Comparison of ENCODE assay signal across 18 cellular contexts in the genomic region with DNA sequence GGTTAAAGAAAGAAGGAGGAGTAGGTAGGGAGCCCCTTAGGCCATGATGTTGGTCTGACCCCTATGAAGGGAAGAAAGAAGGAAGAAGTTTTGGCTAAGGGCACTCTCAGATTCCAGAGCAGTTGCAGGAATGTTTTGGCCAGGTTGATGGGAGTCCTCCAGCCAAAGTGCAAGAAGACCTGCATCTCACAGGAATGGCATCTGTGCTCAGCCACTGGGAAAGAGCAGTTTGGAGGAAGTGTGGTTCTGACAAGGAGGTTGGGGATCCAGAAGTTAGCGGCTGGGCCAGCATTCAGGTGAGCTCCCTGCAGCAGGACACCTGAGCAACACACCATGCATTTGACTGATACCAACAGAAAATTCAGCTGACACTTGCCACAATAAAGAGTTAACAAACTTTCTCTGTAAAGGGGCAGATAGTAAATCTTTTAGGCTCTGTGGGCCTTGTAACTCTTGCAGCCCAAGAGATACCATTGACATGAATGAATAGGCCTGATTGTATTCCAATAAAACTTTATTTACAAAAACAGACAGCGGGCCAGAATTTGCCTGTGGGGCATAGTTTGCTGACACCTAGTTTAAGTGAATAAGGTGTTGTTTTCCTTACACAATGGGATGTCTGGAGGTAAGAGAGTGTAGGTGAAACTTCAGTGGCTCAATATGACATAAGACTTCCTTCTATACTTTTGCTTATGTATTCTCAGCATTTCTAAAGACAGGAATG.
A peak's percentile ranks its signal among the peaks of the same experiment; 100 is the strongest.
DNase-seq lines count a peak whose midpoint lies in the region; ATAC-seq, FAIRE-seq and TF ChIP-seq lines count a peak whose summit lies in the region.
"Had no signal": no experiment of that assay in that cellular context is flagged by ENCODE, and none has a peak within 500 bp of the region (broad histone marks: within the 10 kb centered on the region; RNA-seq: fewer than 3 reads in every experiment).

No MANE protein-coding gene starts in this region.

- H3K18ac ChIP-seq in mesenchymal stem cell (ENCODE audit: low read depth in 1 of 2, low read length in 2 of 2) (no peak overlapping the region), neuronal stem cell (ENCODE audit: low read length) (no peak overlapping the region)

- H2BK120ac ChIP-seq in mesenchymal stem cell (ENCODE audit: low read depth, low read length) (no peak overlapping the region), neuronal stem cell (ENCODE audit: low read depth, low read length) (no peak overlapping the region)

- no peak overlapping the region for H3K27ac Mint-ChIP-seq in Calu3 (ENCODE audit: unreplicated experiment)
- H3K27ac Mint-ChIP-seq: CD14-positive monocyte; CD8-positive, alpha-beta T cell had no signal

- in situ Hi-C loops in HepG2 (cut with HindIII; ENCODE audit: extremely low pct_ligation_motif_present, low pct_unique_long_range_greater_than_20kb) = no loop called here
- in situ Hi-C loops in GM12878 (cut with MboI) = loop anchor here (25.0 kb wide), 1 partner anchor 1751 kb away; a partner anchor contains a TSS

- H3K4me1 ChIP-seq in HepG2 (ENCODE audit: insufficient read depth, low read length) (peaks cover 34% of the 10 kb centered on the region), right lobe of liver (peaks cover 0 to 14% (median 6%) of the 10 kb centered on the region in 4 donors), GM12878 (ENCODE audit: control insufficient read depth, insufficient read depth, low read length) (peaks cover 60% of the 10 kb centered on the region), mesenchymal stem cell (ENCODE audit: control insufficient read depth, insufficient read depth, low read depth, low read length) (peaks cover 6% of the 10 kb centered on the region), neuronal stem cell (ENCODE audit: control insufficient read depth in 2 of 2, insufficient read depth in 1 of 2, low read depth in 1 of 2, low read length in 2 of 2) (peaks cover 6 to 7% of the 10 kb centered on the region in 2 donors), heart left ventricle (peaks cover 0 to 54% (median 5%) of the 10 kb centered on the region in 12 donors)
- H3K4me1 ChIP-seq: BE2C, HAP-1 had no signal

- CTCF ChIA-PET in HepG2 (lab: Yijun Ruan, JAX; ENCODE audit: low intra/inter-chr PET ratio, low total read pairs) (no interaction called here), GM12878 (lab: Yijun Ruan, JAX) (interaction anchor here (0.9 to 10.5 kb wide), 11 partner anchors 8 to 246 kb away, joined by 3 to 122 read pairs (median 16); a partner anchor contains a TSS), Calu3 (lab: Charles Lee) (no interaction called here)

- H4K91ac ChIP-seq in mesenchymal stem cell (ENCODE audit: low read length) (no peak overlapping the region), neuronal stem cell (ENCODE audit: low read depth, low read length, poor library complexity) (no peak overlapping the region)

- TF ChIP-seq POLR2A in HepG2 (IDR thresholded peaks at IDR 0.05; ENCODE audit: insufficient read depth in 1 of 2, low read depth in 2 of 2, low read length in 2 of 2) (no peak), right lobe of liver (IDR thresholded peaks at IDR 0.05) (no peak), GM12878 (IDR thresholded peaks at IDR 0.05; ENCODE audit: low read depth, low read length) (no peak), heart left ventricle (IDR thresholded peaks at IDR 0.05) (no peak)

- H3K27me3 Mint-ChIP-seq in Calu3 (ENCODE audit: unreplicated experiment) = no peaks in the 10 kb centered on the region

- H3K36me3 ChIP-seq in HepG2 (replicated peaks in 1 of 2; ENCODE audit: control insufficient read depth in 1 of 2, insufficient read depth in 2 of 2, low read length in 2 of 2) (no peaks in the 10 kb centered on the region), right lobe of liver (no peaks in the 10 kb centered on the region), GM12878 (ENCODE audit: control insufficient read depth in 2 of 2, insufficient read depth in 2 of 2, low read length in 1 of 2) (no peaks in the 10 kb centered on the region), mesenchymal stem cell (ENCODE audit: control insufficient read depth in 1 of 2, insufficient read depth in 2 of 2, low read depth in 1 of 2, low read length in 2 of 2) (no peaks in the 10 kb centered on the region), neuronal stem cell (replicated peaks in 1 of 2; ENCODE audit: control insufficient read depth in 2 of 2, insufficient read depth in 2 of 2, low read length in 2 of 2) (no peaks in the 10 kb centered on the region), heart left ventricle (no peaks in the 10 kb centered on the region)
- H3K36me3 ChIP-seq: BE2C, HAP-1 had no signal

- FAIRE-seq in HepG2 (lab: Jason Lieb, UNC) (no peak), GM12878 (lab: Jason Lieb, UNC) (no peak)
- FAIRE-seq: A204.1, G401.6, H1, HTR-8/SVneo had no signal

- no TSS peak for BruUV-seq in HepG2 (replicated peaks; lab: Mats Ljungman, UMichigan)
- no TSS peak for BruUV-seq in GM12878 (replicated peaks; lab: Mats Ljungman, UMichigan)
- BruUV-seq in Calu3 (replicated peaks; lab: Mats Ljungman, UMichigan) = no TSS peak

- H2BK15ac ChIP-seq in mesenchymal stem cell (ENCODE audit: low read depth, poor library complexity, severe bottlenecking) (no peak overlapping the region), neuronal stem cell (ENCODE audit: low read length) (no peak overlapping the region)

- H3K23ac ChIP-seq in mesenchymal stem cell (ENCODE audit: low read length in 2 of 2) (no peak overlapping the region), neuronal stem cell (ENCODE audit: low read depth, low read length, poor library complexity) (no peak overlapping the region)

- peak overlapping the region; percentile 93 for H2AK5ac ChIP-seq in mesenchymal stem cell (ENCODE audit: low read length, severe bottlenecking)
- H2AK5ac ChIP-seq in neuronal stem cell (ENCODE audit: low read depth, low read length) = no peak overlapping the region

- DNase-seq in HepG2 (ENCODE audit: low spot score) (no peak), right lobe of liver (no peak), GM12878 (ENCODE audit: low read depth, low spot score) (no peak), mesenchymal stem cell (no peak), neuronal stem cell (ENCODE audit: low spot score) (no peak), heart left ventricle (no peak), Calu3 (no peak)
- DNase-seq: BE2C; CD8-positive, alpha-beta T cell; COR-L47; DMS79; Karpas-422 had no signal

- TF ChIP-seq RAD21 in HepG2 (CRISPR knock-in tag; IDR thresholded peaks at IDR 0.05) = no peak
- no peak for TF ChIP-seq RAD21 in GM12878 (IDR thresholded peaks at IDR 0.05; ENCODE audit: insufficient read depth, low read depth, low read length)

- H3K4me2 ChIP-seq in HepG2 (ENCODE audit: low read depth, low read length) (no peak overlapping the region), GM12878 (ENCODE audit: control insufficient read depth, insufficient read depth) (no peak overlapping the region), mesenchymal stem cell (ENCODE audit: low read length, poor library complexity, severe bottlenecking) (no peak overlapping the region), neuronal stem cell (ENCODE audit: insufficient read depth, low read length, poor library complexity, severe bottlenecking) (no peak overlapping the region)

- POLR2A ChIA-PET in HepG2 (lab: Yijun Ruan, JAX) = interaction anchor here (2.9 kb wide), 1 partner anchor 13 kb away, joined by 7 read pairs; no protein-coding TSS in a partner anchor
- POLR2A ChIA-PET in GM12878 (lab: Charles Lee) = interaction anchor here (0.6 to 3.4 kb wide), 7 partner anchors 10 to 223 kb away, joined by 3 to 26 read pairs (median 8); a partner anchor contains a TSS

- TF ChIP-seq EP300 in HepG2 (IDR thresholded peaks at IDR 0.05; ENCODE audit: low read depth in 2 of 2, low read length in 2 of 2) (no peak), HepG2 (CRISPR knock-in tag; IDR thresholded peaks at IDR 0.05; ENCODE audit: borderline replicate concordance) (no peak), GM12878 (IDR thresholded peaks at IDR 0.05; ENCODE audit: borderline replicate concordance in 1 of 2, control insufficient read depth in 1 of 2, low read depth in 2 of 2, low read length in 2 of 2) (no peak)

- H3K9me3 ChIP-seq in HepG2 (ENCODE audit: low read length) (no peaks in the 10 kb centered on the region), right lobe of liver (no peaks in the 10 kb centered on the region), GM12878 (replicated peaks; ENCODE audit: control insufficient read depth, insufficient read depth, low read length) (no peaks in the 10 kb centered on the region; the same call in none of the 3 replicates), mesenchymal stem cell (ENCODE audit: control insufficient read depth, low read length) (no peaks in the 10 kb centered on the region), neuronal stem cell (replicated peaks in 1 of 2; ENCODE audit: control insufficient read depth in 2 of 2, insufficient read depth in 1 of 2, low read depth in 1 of 2, low read length in 2 of 2) (peaks cover 0 to 2% of the 10 kb centered on the region in 2 donors), heart left ventricle (no peaks in the 10 kb centered on the region)
- H3K9me3 ChIP-seq: BE2C, HAP-1 had no signal

- H3K4ac ChIP-seq in mesenchymal stem cell (ENCODE audit: low read depth in 1 of 2, low read length in 2 of 2) (no peak overlapping the region), neuronal stem cell (ENCODE audit: low read length) (no peak overlapping the region)

- WGBS in HepG2 (ENCODE audit: low lambda C conversion rate) = 62% methylated on average over 2 of the region's 2 CpGs
- 100% methylated on average over 1 of the region's 2 CpGs for WGBS in right lobe of liver (ENCODE audit: insufficient coverage, low coverage, low lambda C conversion rate, missing lambda C conversion rate)
- 100% methylated on average over 2 of the region's 2 CpGs for WGBS in GM12878 (ENCODE audit: insufficient coverage, insufficient replicate concordance, low lambda C conversion rate, missing lambda C conversion rate)
- WGBS in mesenchymal stem cell = 100% methylated on average over 1 of the region's 2 CpGs
- no CpG with 5 or more reads among the region's 2 CpGs for WGBS in neuronal stem cell (ENCODE audit: extremely low coverage in 2 of 2, insufficient read length in 2 of 2, insufficient replicate concordance in 1 of 2), 2 donors
- 96 to 98% (median 97%) methylated on average over 2 of the region's 2 CpGs for WGBS in heart left ventricle, 4 donors

- no peak overlapping the region for H3K4me3 Mint-ChIP-seq in Calu3 (ENCODE audit: low read depth, unreplicated experiment)
- H3K4me3 Mint-ChIP-seq: CD14-positive monocyte; CD8-positive, alpha-beta T cell had no signal

- SMC1A ChIA-PET in GM12878 (lab: Charles Lee; ENCODE audit: uncharacterized antibody, unreplicated experiment) = interaction anchor here (0.7 to 13.5 kb wide), 12 partner anchors 8 to 296 kb away, joined by 3 to 270 read pairs (median 15); a partner anchor contains a TSS

- H3K4me1 Mint-ChIP-seq in Calu3 (ENCODE audit: low read depth, unreplicated experiment) = peaks cover 23% of the 10 kb centered on the region

- H3K4me3 ChIP-seq in HepG2 (replicated peaks in 1 of 3; ENCODE audit: insufficient read depth in 1 of 3, low read depth in 2 of 3, low read length in 3 of 3) (no peak overlapping the region), right lobe of liver (no peak overlapping the region), GM12878 (no peak overlapping the region), mesenchymal stem cell (ENCODE audit: insufficient read depth in 1 of 2, low read depth in 1 of 2, low read length in 2 of 2) (no peak overlapping the region), neuronal stem cell (ENCODE audit: low read length in 2 of 2) (no peak overlapping the region), heart left ventricle (no peak overlapping the region)
- H3K4me3 ChIP-seq: HAP-1 had no signal

- H4K8ac ChIP-seq in mesenchymal stem cell (ENCODE audit: low read length) = no peak overlapping the region
- H4K8ac ChIP-seq in neuronal stem cell (ENCODE audit: low read depth, low read length) = no peak overlapping the region

- intact Hi-C loops in HepG2 (cut with micrococcal nuclease; ENCODE audit: unreplicated experiment) = no loop called here
- intact Hi-C loops in right lobe of liver (cut with DNase I) = no loop called here
- intact Hi-C loops in GM12878 (cut with micrococcal nuclease; ENCODE audit: unreplicated experiment) = no loop called here
- intact Hi-C loops in heart left ventricle (cut with DNase I) = no loop called here
- intact Hi-C loops in Calu3 (cut with micrococcal nuclease; ENCODE audit: unreplicated experiment) = no loop called here

- no peaks in the 10 kb centered on the region for H3K79me2 ChIP-seq in HepG2 (ENCODE audit: insufficient read depth, low read length)
- H3K79me2 ChIP-seq in GM12878 (ENCODE audit: control insufficient read depth, insufficient read depth, low read length) = no peaks in the 10 kb centered on the region

- H2BK5ac ChIP-seq in mesenchymal stem cell (ENCODE audit: low read depth, low read length, poor library complexity, severe bottlenecking) (no peak overlapping the region), neuronal stem cell (ENCODE audit: low read length) (no peak overlapping the region)

- H3K27me3 ChIP-seq in HepG2 (ENCODE audit: control insufficient read depth in 1 of 2, insufficient read depth in 2 of 2, low read length in 2 of 2) (no peaks in the 10 kb centered on the region), right lobe of liver (no peaks in the 10 kb centered on the region), GM12878 (replicated peaks in 1 of 2; ENCODE audit: control insufficient read depth in 2 of 2, insufficient read depth in 2 of 2, low read length in 1 of 2) (no peaks in the 10 kb centered on the region), mesenchymal stem cell (ENCODE audit: control insufficient read depth in 1 of 2, insufficient read depth in 1 of 2, low read length in 2 of 2) (no peaks in the 10 kb centered on the region), neuronal stem cell (ENCODE audit: control insufficient read depth in 3 of 3, insufficient read depth in 3 of 3, low read depth in 1 of 3, low read length in 3 of 3) (no peaks in the 10 kb centered on the region), heart left ventricle (no peaks in the 10 kb centered on the region)
- H3K27me3 ChIP-seq: BE2C had no signal

- H3K9me3 Mint-ChIP-seq in Calu3 (ENCODE audit: low read depth, unreplicated experiment) = no peaks in the 10 kb centered on the region
- H3K9me3 Mint-ChIP-seq: CD8-positive, alpha-beta T cell had no signal

- TF ChIP-seq CTCF in HepG2 (CRISPR knock-in tag; IDR thresholded peaks at IDR 0.05) = no peak
- TF ChIP-seq CTCF in right lobe of liver (IDR thresholded peaks at IDR 0.05) = no peak
- no peak for TF ChIP-seq CTCF in GM12878 (IDR thresholded peaks at IDR 0.05 in 2 of 3, conservative IDR thresholded peaks at IDR 0.05 in 1 of 3; ENCODE audit: control insufficient read depth in 2 of 3, extremely low read depth in 1 of 3, insufficient read depth in 1 of 3, low read depth in 3 of 3, low read length in 3 of 3)
- no peak for TF ChIP-seq CTCF in heart left ventricle (IDR thresholded peaks at IDR 0.05)
- no peak for TF ChIP-seq CTCF in Calu3 (IDR thresholded peaks at IDR 0.05; ENCODE audit: unreplicated experiment)

- H3K9ac ChIP-seq in HepG2 (ENCODE audit: insufficient read depth, low read depth, low read length) (no peak overlapping the region), GM12878 (ENCODE audit: control insufficient read depth, insufficient read depth, low read length) (no peak overlapping the region), mesenchymal stem cell (ENCODE audit: low read length) (no peak overlapping the region), neuronal stem cell (ENCODE audit: low read depth, low read length, poor library complexity) (no peak overlapping the region)

- H4K20me1 ChIP-seq in HepG2 (ENCODE audit: insufficient read depth, low read length) (no peaks in the 10 kb centered on the region), GM12878 (ENCODE audit: control insufficient read depth, insufficient read depth) (no peaks in the 10 kb centered on the region)

- RAD21 ChIA-PET in GM12878 (lab: Charles Lee; ENCODE audit: unreplicated experiment) = interaction anchor here (1.6 to 10.5 kb wide), 9 partner anchors 10 to 244 kb away, joined by 5 to 206 read pairs (median 83); a partner anchor contains a TSS

- H3K14ac ChIP-seq in mesenchymal stem cell (ENCODE audit: low read length in 2 of 2) = no peak overlapping the region
- no peak overlapping the region for H3K14ac ChIP-seq in neuronal stem cell (ENCODE audit: low read length)

- no peak overlapping the region for H3K27ac ChIP-seq in HepG2 (ENCODE audit: extremely low read length, insufficient read depth, low read length)
- H3K27ac ChIP-seq in right lobe of liver = no peak overlapping the region
- no peak overlapping the region for H3K27ac ChIP-seq in GM12878 (ENCODE audit: control insufficient read depth, insufficient read depth)
- H3K27ac ChIP-seq in mesenchymal stem cell (ENCODE audit: low read length, poor library complexity, severe bottlenecking) = no peak overlapping the region
- no peak overlapping the region for H3K27ac ChIP-seq in neuronal stem cell (replicated peaks; ENCODE audit: low read length)
- no peak overlapping the region for H3K27ac ChIP-seq in heart left ventricle

- H2BK12ac ChIP-seq in mesenchymal stem cell (ENCODE audit: low read length in 2 of 2) (no peak overlapping the region), neuronal stem cell (ENCODE audit: low read length) (no peak overlapping the region)

- H2AFZ ChIP-seq in HepG2 (ENCODE audit: low read length) (no peak overlapping the region), GM12878 (ENCODE audit: control insufficient read depth, low read depth, low read length) (no peak overlapping the region), mesenchymal stem cell (ENCODE audit: low read depth, low read length) (no peak overlapping the region), neuronal stem cell (ENCODE audit: low read length) (no peak overlapping the region)

- peaks cover 7% of the 10 kb centered on the region for H3K36me3 Mint-ChIP-seq in Calu3 (ENCODE audit: insufficient read depth, unreplicated experiment)
- H3K36me3 Mint-ChIP-seq: CD14-positive monocyte; CD8-positive, alpha-beta T cell had no signal

- ATAC-seq in HepG2 (no peak), right lobe of liver (no peak), GM12878 (no peak), heart left ventricle (no peak)
- ATAC-seq: CD8-positive, alpha-beta T cell had no signal

- H3K79me1 ChIP-seq in mesenchymal stem cell (replicated peaks; ENCODE audit: low read length, poor library complexity, severe bottlenecking) = no peaks in the 10 kb centered on the region
- no peaks in the 10 kb centered on the region for H3K79me1 ChIP-seq in neuronal stem cell (ENCODE audit: low read depth, low read length)
